11 cellular contexts compared by ENCODE assay signal in the genomic region with DNA sequence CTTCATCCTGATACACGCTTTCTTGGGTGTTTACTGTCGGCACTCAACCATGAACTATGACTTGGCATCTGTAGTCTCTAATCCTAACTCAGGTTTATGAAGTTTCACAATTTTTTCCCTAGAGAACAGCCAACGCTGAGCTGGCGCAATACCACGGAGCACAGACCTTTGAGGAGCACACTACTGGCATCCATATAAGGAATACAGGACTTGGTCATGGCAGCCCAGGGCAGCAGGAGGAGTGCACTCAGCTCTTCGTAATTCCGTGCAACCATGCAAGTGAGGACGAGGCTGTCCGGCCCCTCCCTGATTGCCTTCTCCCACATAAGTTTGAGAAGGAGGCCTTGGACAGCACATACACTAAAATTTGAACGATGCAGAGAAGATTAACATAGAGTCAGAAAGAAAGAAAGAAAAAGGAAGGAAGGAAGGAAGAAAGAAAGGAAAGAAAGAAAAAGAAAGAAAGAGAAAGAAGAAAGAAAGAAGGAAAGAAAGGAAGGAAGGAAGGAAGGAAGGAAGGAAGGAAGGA. TPM values are rescaled to one million over a fixed set of nuclear protein-coding genes. Genes with fewer than 3 reads are reported as not detected.
DNase-seq lines count a peak whose midpoint lies in the region; ATAC-seq and TF ChIP-seq lines count a peak whose summit lies in the region.
"Had no signal": no experiment of that assay in that cellular context is flagged by ENCODE, and none has a peak within 500 bp of the region (broad histone marks: within the 10 kb centered on the region; RNA-seq: fewer than 3 reads in every experiment).

No MANE protein-coding gene starts in this region.

- POLR2A ChIA-PET in Panc1 (lab: Charles Lee), result no interaction called here
- POLR2A ChIA-PET in naive thymus-derived CD4-positive, alpha-beta T cell (lab: Charles Lee), result no interaction called here

- peaks cover 10 to 34% (median 15%) of the 10 kb centered on the region in 5 donors for H3K27me3 Mint-ChIP-seq in naive thymus-derived CD4-positive, alpha-beta T cell

- H3K27ac ChIP-seq in Panc1 (ENCODE audit: low read length) (no peak overlapping the region), ovary (no peak overlapping the region)
- H3K27ac ChIP-seq in naive thymus-derived CD4-positive, alpha-beta T cell (ENCODE audit: low read depth, low read length), result no peak overlapping the region

- intact Hi-C loops in Panc1 (cut with micrococcal nuclease; ENCODE audit: unreplicated experiment) (no loop called here), ovary (cut with DNase I) (loop anchor here in 2 of 4 donors (5.0 kb wide), 2 partner anchors 42 to 187 kb away; partner anchors contain the start of gene PDLIM5 (in 1 of the 2))
- intact Hi-C loops in naive thymus-derived CD4-positive, alpha-beta T cell (cut with micrococcal nuclease), result no loop called here

- CTCF ChIA-PET in Panc1 (lab: Charles Lee), result no interaction called here
- CTCF ChIA-PET in naive thymus-derived CD4-positive, alpha-beta T cell (lab: Charles Lee), result no interaction called here

- H3K27me3 ChIP-seq in Panc1 (ENCODE audit: control insufficient read depth, insufficient read depth, low read length), result no peaks in the 10 kb centered on the region
- no peaks in the 10 kb centered on the region for H3K27me3 ChIP-seq in ovary
- H3K27me3 ChIP-seq in naive thymus-derived CD4-positive, alpha-beta T cell (ENCODE audit: control insufficient read depth in 2 of 2, insufficient read depth in 2 of 2, low read length in 2 of 2), result no peaks in the 10 kb centered on the region

- peak; percentile 92 for DNase-seq in Caki2 (ENCODE audit: low read depth)
- peak; percentile 7 for DNase-seq in Panc1 (ENCODE audit: low read depth, low spot score)
- peak; percentile 85 for DNase-seq in fibroblast of the aortic adventitia (ENCODE audit: low read depth)
- DNase-seq in ovary, result peak; percentile 43 to 67 (median 48)
- no peak for DNase-seq in germinal center (ENCODE audit: low spot score)
- no peak for DNase-seq in NCI-H82 treated with DMSO at 0.1 percent for 48 hours (lab: John Stamatoyannopoulos, UW; ENCODE audit: unreplicated experiment)
- DNase-seq in Ammon's horn (ENCODE audit: low spot score), result no peak
- DNase-seq in naive thymus-derived CD4-positive, alpha-beta T cell, result no peak
- DNase-seq: C1 segment of cervical spinal cord, NCI-H524 treated with DMSO at 0.1 percent for 48 hours had no signal

- WGBS in ovary, 3 donors, result 60 to 87% (median 72%) methylated on average over 10 of the region's 10 CpGs

- H3K9me3 Mint-ChIP-seq in naive thymus-derived CD4-positive, alpha-beta T cell, result peaks cover 0 to 5% (median 0%) of the 10 kb centered on the region in 11 donors
- H3K9me3 Mint-ChIP-seq: activated T-helper 2 cell treated with anti-CD3 and anti-CD28 coated beads, Interferon-gamma antibody, Interleukin-2, Interleukin-4, amounts not matched to agents 10 μg/mL and 5 μg/mL and 100 μg/mL, durations not matched to agents 14 hours and 24 hours and 36 hours had no signal

- TF ChIP-seq CTCF in Panc1 (IDR thresholded peaks at IDR 0.05) (no peak), fibroblast of the aortic adventitia (IDR thresholded peaks at IDR 0.05; ENCODE audit: insufficient read depth, low read length) (no peak), ovary (IDR thresholded peaks at IDR 0.05) (no peak)

- in situ Hi-C loops in Caki2 (cut with HindIII; ENCODE audit: low pct_unique_long_range_greater_than_20kb, low sequenced_read_pairs), result no loop called here
- in situ Hi-C loops in Panc1 (cut with HindIII; ENCODE audit: low pct_unique_long_range_greater_than_20kb, low sequenced_read_pairs), result no loop called here

- no peak for TF ChIP-seq POLR2A in ovary (IDR thresholded peaks at IDR 0.05)

- H3K36me3 ChIP-seq in Panc1 (ENCODE audit: control insufficient read depth, insufficient read depth, low read length), result no peaks in the 10 kb centered on the region
- no peaks in the 10 kb centered on the region for H3K36me3 ChIP-seq in ovary
- no peaks in the 10 kb centered on the region for H3K36me3 ChIP-seq in naive thymus-derived CD4-positive, alpha-beta T cell (ENCODE audit: control insufficient read depth in 2 of 3, insufficient read depth in 3 of 3, low read length in 3 of 3)

- peak overlapping the region in 1 of 10 donors; percentile 26 for H3K4me3 Mint-ChIP-seq in naive thymus-derived CD4-positive, alpha-beta T cell

- no TSS peak for BruUV-seq in Panc1 (replicated peaks; lab: Mats Ljungman, UMichigan)

- peak; percentile 73 for ATAC-seq in Panc1
- no peak for ATAC-seq in naive thymus-derived CD4-positive, alpha-beta T cell

- no peaks in the 10 kb centered on the region for H3K36me3 Mint-ChIP-seq in naive thymus-derived CD4-positive, alpha-beta T cell

- no peak overlapping the region for H3K27ac Mint-ChIP-seq in naive thymus-derived CD4-positive, alpha-beta T cell
- H3K27ac Mint-ChIP-seq: activated T-helper 2 cell treated with anti-CD3 and anti-CD28 coated beads, Interferon-gamma antibody, Interleukin-2, Interleukin-4, amounts not matched to agents 10 μg/mL and 5 μg/mL and 100 μg/mL, durations not matched to agents 14 hours and 24 hours and 36 hours had no signal

- no peaks in the 10 kb centered on the region for H3K4me1 ChIP-seq in Panc1 (ENCODE audit: control insufficient read depth, insufficient read depth, low read length)
- peaks cover 3% of the 10 kb centered on the region for H3K4me1 ChIP-seq in ovary (ENCODE audit: insufficient read depth)
- H3K4me1 ChIP-seq in naive thymus-derived CD4-positive, alpha-beta T cell (ENCODE audit: control insufficient read depth in 2 of 2, insufficient read depth in 2 of 2, low read length in 2 of 2), result no peaks in the 10 kb centered on the region

- TF ChIP-seq EP300 in ovary (IDR thresholded peaks at IDR 0.05), result no peak

- H3K4me1 Mint-ChIP-seq in naive thymus-derived CD4-positive, alpha-beta T cell, result no peaks in the 10 kb centered on the region

- H3K4me3 ChIP-seq in Panc1 (ENCODE audit: low read depth in 2 of 2, low read length in 2 of 2) (peak overlapping the region in 1 of 2 experiments; percentile 31; a peak in 2 of 4 replicates), fibroblast of the aortic adventitia (ENCODE audit: low read depth, low read length) (no peak overlapping the region), ovary (no peak overlapping the region)
- H3K4me3 ChIP-seq in naive thymus-derived CD4-positive, alpha-beta T cell (ENCODE audit: low read length), result no peak overlapping the region

- H3K9me3 ChIP-seq in Panc1 (ENCODE audit: control insufficient read depth, insufficient read depth, low read depth, low read length) (no peaks in the 10 kb centered on the region), ovary (no peaks in the 10 kb centered on the region)
- no peaks in the 10 kb centered on the region for H3K9me3 ChIP-seq in naive thymus-derived CD4-positive, alpha-beta T cell (ENCODE audit: control insufficient read depth in 2 of 3, low read length in 3 of 3)

RNA-seq across cellular contexts. Expression of gene PDLIM5, which starts 41.0 kb away (rescaled TPM):
- total RNA-seq in Caki2 (2014; rRNA removed; shearing (Covaris generic); ENCODE audit: low replicate concordance), result 31.7 and 35.2 TPM in 2 replicates
- 44.7 TPM for total RNA-seq in Panc1 (2021; ENCODE audit: unreplicated experiment)
- polyA plus RNA-seq in Panc1 (2012; ENCODE audit: insufficient read length), result 20.6 TPM
- 84.3 and 124 TPM in 2 replicates for total RNA-seq in fibroblast of the aortic adventitia (ENCODE audit: low replicate concordance)
- total RNA-seq in ovary, result 100 to 1,000 TPM in 3 of 7 donors, 10 to 100 TPM in 4; 67.2 to 160 (median 87.8) TPM
- polyA plus RNA-seq in ovary, result 100 to 1,000 TPM in 1 of 2 donors, 10 to 100 TPM in 1; 24.9 to 154 TPM
- 10 to 100 TPM; 14.4 to 61.7 (median 31.4) TPM for total RNA-seq in naive thymus-derived CD4-positive, alpha-beta T cell
- polyA plus RNA-seq in naive thymus-derived CD4-positive, alpha-beta T cell, result 10 to 100 TPM; 38.1 to 42.0 TPM

Comparison
In these comparisons a context has a peak if more than half of its experiments do, and no peak if none do; other contexts are left out.
1. DNase-seq: peak in Caki2 (single experiment), Panc1 (single experiment), fibroblast of the aortic adventitia (single experiment) and ovary (5 of 5); none in germinal center (single experiment), NCI-H82 treated with DMSO at 0.1 percent for 48 hours (single experiment), Ammon's horn (single experiment) and naive thymus-derived CD4-positive, alpha-beta T cell (0 of 9).